ENCODE assay signal across 1 cellular context in genomic region chr18:28736223-28736622, GRCh38.
TF ChIP-seq lines count a peak whose summit lies in the region.

No MANE protein-coding gene starts in this region.

TF ChIP-seq in neural cell, 6 proteins besides CTCF, POLR2A, EP300 and RAD21:
- TF ChIP-seq REST (IDR thresholded peaks at IDR 0.05; ENCODE audit: borderline replicate concordance) (no peak), SMC3 (conservative IDR thresholded peaks at IDR 0.05; ENCODE audit: poor library complexity) (no peak), POLR2AphosphoS5 (IDR thresholded peaks at IDR 0.05) (no peak), TAF1 (IDR thresholded peaks at IDR 0.05; ENCODE audit: low read depth) (no peak), EZH2 (IDR thresholded peaks at IDR 0.05; ENCODE audit: borderline replicate concordance, insufficient read depth, low read length, poor library complexity, severe bottlenecking) (no peak), MXI1 (conservative IDR thresholded peaks at IDR 0.05; ENCODE audit: poor library complexity, severe bottlenecking) (no peak)
